ENCODE assay signal across 8 cellular contexts in the genomic region with DNA sequence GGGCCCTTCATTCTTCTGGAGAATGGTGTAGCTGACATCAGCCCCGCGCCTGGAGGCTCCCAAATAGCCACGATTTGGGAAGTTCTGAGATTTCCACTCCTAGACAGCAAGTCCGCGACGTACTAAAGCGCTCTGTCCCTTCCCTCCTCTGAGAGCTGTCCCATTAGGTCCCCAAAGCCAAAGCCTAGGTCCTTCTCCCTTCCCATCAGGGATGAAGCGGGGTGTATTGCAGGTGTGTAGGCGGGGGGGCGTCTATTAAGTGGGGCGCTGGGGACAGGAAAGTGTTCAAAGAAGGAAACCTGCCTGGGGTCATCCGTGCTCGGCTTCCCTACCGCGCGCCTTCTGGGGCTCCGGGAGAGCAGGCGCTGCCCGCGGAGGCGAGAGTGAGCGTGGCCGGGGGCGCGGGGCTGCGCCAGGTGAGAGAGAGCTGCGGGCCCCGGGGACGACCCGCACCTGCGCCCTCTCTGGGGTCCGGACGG. TPM values are rescaled to one million over a fixed set of nuclear protein-coding genes. Genes with fewer than 3 reads are reported as not detected.
DNase-seq lines count a peak whose midpoint lies in the region; ATAC-seq and TF ChIP-seq lines count a peak whose summit lies in the region.

No MANE protein-coding gene starts in this region.

- BruUV-seq in Panc1 (replicated peaks; lab: Mats Ljungman, UMichigan), result no TSS peak

- H3K27me3 ChIP-seq in Panc1 (ENCODE audit: control insufficient read depth, insufficient read depth, low read length) (peaks cover 39% of the 10 kb centered on the region), prostate gland (replicated peaks; ENCODE audit: insufficient read depth) (no peaks in the 10 kb centered on the region)

- TF ChIP-seq CTCF in Panc1 (IDR thresholded peaks at IDR 0.05) (no peak), fibroblast of villous mesenchyme (IDR thresholded peaks at IDR 0.05; ENCODE audit: insufficient read depth, low read depth, low read length) (no peak), prostate gland (IDR thresholded peaks at IDR 0.05) (no peak)

- POLR2A ChIA-PET in Panc1 (lab: Charles Lee), result no interaction called here

- DNase-seq in Panc1 (ENCODE audit: low read depth, low spot score) (no peak), fibroblast of villous mesenchyme (ENCODE audit: low read depth) (peak; percentile 11), prostate gland (ENCODE audit: low spot score) (no peak), T1000 (lab: John Stamatoyannopoulos, UW) (no peak), midbrain (lab: John Stamatoyannopoulos, UW) (no peak), SIG-M5 (lab: John Stamatoyannopoulos, UW) (no peak)

- CTCF ChIA-PET in Panc1 (lab: Charles Lee), result no interaction called here

- H3K4me1 ChIP-seq in Panc1 (ENCODE audit: control insufficient read depth, insufficient read depth, low read length), result no peaks in the 10 kb centered on the region
- H3K4me1 ChIP-seq in prostate gland (replicated peaks), result no peaks in the 10 kb centered on the region

- peak overlapping the region; percentile 43 to 45 for H3K4me3 ChIP-seq in Panc1 (ENCODE audit: low read depth in 2 of 2, low read length in 2 of 2)
- H3K4me3 ChIP-seq in fibroblast of villous mesenchyme (ENCODE audit: low read depth, low read length), result peak overlapping the region; percentile 69
- H3K4me3 ChIP-seq in prostate gland, result peak overlapping the region; percentile 51

- 1% methylated on average over 30 of the region's 33 CpGs for WGBS in prostate gland

- TF ChIP-seq POLR2A in prostate gland (IDR thresholded peaks at IDR 0.05), result no peak

- H3K27ac ChIP-seq in Panc1 (ENCODE audit: low read length) (no peak overlapping the region), prostate gland (peak overlapping the region; percentile 43 to 63)

- ATAC-seq in GM19395 (IDR thresholded peaks at IDR 0.05; ENCODE audit: unreplicated experiment) (peak; percentile 20), Panc1 (peak; percentile 33; the same call in 1 of the 2 replicates), HG03108 (IDR thresholded peaks at IDR 0.05; ENCODE audit: unreplicated experiment) (no peak)

- intact Hi-C loops in Panc1 (cut with micrococcal nuclease; ENCODE audit: unreplicated experiment) (no loop called here), prostate gland (cut with DNase I) (no loop called here)

- in situ Hi-C loops in Panc1 (cut with HindIII; ENCODE audit: low pct_unique_long_range_greater_than_20kb, low sequenced_read_pairs), result no loop called here

- H3K9me3 ChIP-seq in Panc1 (ENCODE audit: control insufficient read depth, insufficient read depth, low read depth, low read length) (no peaks in the 10 kb centered on the region), prostate gland (no peaks in the 10 kb centered on the region)

- no peaks in the 10 kb centered on the region for H3K36me3 ChIP-seq in Panc1 (ENCODE audit: control insufficient read depth, insufficient read depth, low read length)
- no peaks in the 10 kb centered on the region for H3K36me3 ChIP-seq in prostate gland

RNA-seq across cellular contexts. Expression of a gene that starts 0.6 kb away (rescaled TPM):
- total RNA-seq in Panc1 (2021; ENCODE audit: unreplicated experiment), result 0.21 TPM
- not detected for polyA plus RNA-seq in Panc1 (2012; ENCODE audit: insufficient read length)
- 15.1 and 25.4 TPM in 2 replicates for total RNA-seq in fibroblast of villous mesenchyme
- total RNA-seq in prostate gland, result 1 to 10 TPM; 4.0 to 5.5 TPM
